19 cellular contexts compared by ENCODE assay signal in genomic region chr10:89280501-89280900, GRCh38.
"Had no signal": no experiment of that assay in that cellular context is flagged by ENCODE, and none has a peak within 500 bp of the region (broad histone marks: within the 10 kb centered on the region; RNA-seq: fewer than 3 reads in every experiment).

No MANE protein-coding gene starts in this region.

- DNase-seq: activated CD4-positive, alpha-beta T cell treated with anti-CD3 and anti-CD28 coated beads for 4 hours; activated CD8-positive, alpha-beta memory T cell treated with anti-CD3 and anti-CD28 coated beads, Interleukin-2, amount 50 U/mL, for 4 hours; activated CD8-positive, alpha-beta T cell treated with anti-CD3 and anti-CD28 coated beads for 36 hours; activated gamma-delta T cell treated with Interleukin-2 at 50 U/mL for 16 hours; activated T-cell treated with anti-CD3 and anti-CD28 coated beads, Interleukin-2, amount 50 U/mL, for 48 hours; amniotic stem cell; body of pancreas; cerebellar nuclear complex; endodermal cell; erythroblast; hypothalamus; nephron progenitor cell; occipital lobe; psoas muscle; spleen; stomach; T-helper 17 cell had no signal

- H3K27me3 ChIP-seq: body of pancreas, spleen, stomach had no signal

- H3K36me3 Mint-ChIP-seq: activated naive CD8-positive, alpha-beta T cell had no signal

- H3K4me3 Mint-ChIP-seq: activated CD8-positive, alpha-beta T cell treated with anti-CD3 and anti-CD28 coated beads for 36 hours; activated naive CD8-positive, alpha-beta T cell; endodermal cell; nephron progenitor cell; T-helper 17 cell; WTC11 had no signal

- H3K9me3 Mint-ChIP-seq: activated CD8-positive, alpha-beta T cell treated with anti-CD3 and anti-CD28 coated beads for 36 hours; nephron progenitor cell had no signal

- H3K9me3 ChIP-seq: body of pancreas, psoas muscle, spleen, stomach had no signal

- H3K27ac ChIP-seq: psoas muscle had no signal

- H3K27ac Mint-ChIP-seq: activated CD8-positive, alpha-beta T cell treated with anti-CD3 and anti-CD28 coated beads for 36 hours; activated naive CD8-positive, alpha-beta T cell; endodermal cell; nephron progenitor cell; T-helper 17 cell; WTC11 had no signal

- H3K36me3 ChIP-seq: spleen, stomach had no signal

- H3K4me3 ChIP-seq: body of pancreas, psoas muscle, spleen, stomach had no signal

- H3K4me1 Mint-ChIP-seq: T-helper 17 cell had no signal
